Comparison of ENCODE assay signal across 9 cellular contexts in the genomic region with DNA sequence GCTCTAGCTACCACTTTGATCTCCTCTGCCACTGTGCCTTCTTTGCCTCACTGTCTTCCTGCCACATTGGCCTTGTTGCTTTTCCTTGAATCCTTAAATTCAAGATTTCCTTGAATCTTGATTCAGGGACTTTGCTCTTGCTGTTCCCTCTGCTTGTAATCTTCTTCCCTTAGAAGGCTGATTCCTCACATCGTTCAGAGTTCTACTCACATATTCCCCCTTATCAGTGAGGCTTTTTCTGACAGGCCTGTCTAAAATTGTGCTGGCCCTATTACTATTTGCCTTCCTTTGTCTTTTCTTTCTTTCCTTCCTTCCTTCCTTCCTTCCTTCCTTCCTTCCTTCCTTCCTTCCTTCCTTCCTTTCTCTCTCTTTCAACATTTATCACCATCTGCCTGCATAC.
"Had no signal": no experiment of that assay in that cellular context is flagged by ENCODE, and none has a peak within 500 bp of the region (broad histone marks: within the 10 kb centered on the region; RNA-seq: fewer than 3 reads in every experiment).

No MANE protein-coding gene starts in this region.

- H3K4me2 ChIP-seq: GM23338 had no signal

- DNase-seq: GM23248, GOT3, H7, H9, HCEC 1CT, HFFc6 had no signal

- H3K27ac ChIP-seq: GM23248 had no signal

- H3K4me1 ChIP-seq: HAP-1 had no signal

- H3K9ac ChIP-seq: GM23248 had no signal

- H3K36me3 ChIP-seq: HAP-1 had no signal

- ATAC-seq: GM23338, HCT116 had no signal

- H2AFZ ChIP-seq: GM23248, GM23338 had no signal

- H3K4me3 ChIP-seq: GM23248, GM23338, HAP-1 had no signal

- H3K9me3 ChIP-seq: HAP-1 had no signal
